In genomic region chr10:129516846-129517679, GRCh38 we compare ENCODE assay signal across 17 cellular contexts.
"Had no signal": no experiment of that assay in that cellular context is flagged by ENCODE, and none has a peak within 500 bp of the region (broad histone marks: within the 10 kb centered on the region; RNA-seq: fewer than 3 reads in every experiment).

No MANE protein-coding gene starts in this region.

- H3K36me3 Mint-ChIP-seq: neural progenitor cell, type B pancreatic cell had no signal

- H3K27me3 Mint-ChIP-seq: naive thymus-derived CD8-positive, alpha-beta T cell; type B pancreatic cell had no signal

- H2AFZ ChIP-seq: neural progenitor cell had no signal

- H3K27ac Mint-ChIP-seq: neural progenitor cell, type B pancreatic cell had no signal

- H3K27me3 ChIP-seq: colonic mucosa, neural progenitor cell, sigmoid colon, thyroid gland, uterus had no signal

- H3K4me3 ChIP-seq: colonic mucosa, mucosa of descending colon, neural progenitor cell, sigmoid colon, skin epidermis, thyroid gland, uterus had no signal

- H3K4me1 ChIP-seq: colonic mucosa, neural progenitor cell, uterus had no signal

- H3K36me3 ChIP-seq: colonic mucosa, neural progenitor cell, sigmoid colon, thyroid gland, uterus had no signal

- H3K9me3 ChIP-seq: colonic mucosa, mucosa of descending colon, sigmoid colon, thyroid gland, uterus had no signal

- H3K4me3 Mint-ChIP-seq: neural progenitor cell, type B pancreatic cell had no signal

- H3K27ac ChIP-seq: colonic mucosa, neural progenitor cell, sigmoid colon, skin epidermis, thyroid gland, uterus had no signal

- ATAC-seq: mucosa of descending colon; naive thymus-derived CD8-positive, alpha-beta T cell had no signal

- H3K9me3 Mint-ChIP-seq: type B pancreatic cell had no signal

- H3K4me2 ChIP-seq: neural progenitor cell had no signal

- DNase-seq: colonic mucosa; dermis blood vessel endothelial cell; foreskin melanocyte; head of caudate nucleus; hippocampal formation; kidney glomerular epithelial cell; mucosa of descending colon; occipital lobe; sigmoid colon; stimulated activated CD4-positive, alpha-beta T cell treated with anti-CD3 and anti-CD28 coated beads, Interleukin-12 subunit alpha, Interleukin-12 subunit beta, amount 100 ng/mL, for 4 hours; stimulated activated naive CD4-positive, alpha-beta T cell; thyroid gland; uterus had no signal
